8 cellular contexts compared by ENCODE assay signal in the genomic region with DNA sequence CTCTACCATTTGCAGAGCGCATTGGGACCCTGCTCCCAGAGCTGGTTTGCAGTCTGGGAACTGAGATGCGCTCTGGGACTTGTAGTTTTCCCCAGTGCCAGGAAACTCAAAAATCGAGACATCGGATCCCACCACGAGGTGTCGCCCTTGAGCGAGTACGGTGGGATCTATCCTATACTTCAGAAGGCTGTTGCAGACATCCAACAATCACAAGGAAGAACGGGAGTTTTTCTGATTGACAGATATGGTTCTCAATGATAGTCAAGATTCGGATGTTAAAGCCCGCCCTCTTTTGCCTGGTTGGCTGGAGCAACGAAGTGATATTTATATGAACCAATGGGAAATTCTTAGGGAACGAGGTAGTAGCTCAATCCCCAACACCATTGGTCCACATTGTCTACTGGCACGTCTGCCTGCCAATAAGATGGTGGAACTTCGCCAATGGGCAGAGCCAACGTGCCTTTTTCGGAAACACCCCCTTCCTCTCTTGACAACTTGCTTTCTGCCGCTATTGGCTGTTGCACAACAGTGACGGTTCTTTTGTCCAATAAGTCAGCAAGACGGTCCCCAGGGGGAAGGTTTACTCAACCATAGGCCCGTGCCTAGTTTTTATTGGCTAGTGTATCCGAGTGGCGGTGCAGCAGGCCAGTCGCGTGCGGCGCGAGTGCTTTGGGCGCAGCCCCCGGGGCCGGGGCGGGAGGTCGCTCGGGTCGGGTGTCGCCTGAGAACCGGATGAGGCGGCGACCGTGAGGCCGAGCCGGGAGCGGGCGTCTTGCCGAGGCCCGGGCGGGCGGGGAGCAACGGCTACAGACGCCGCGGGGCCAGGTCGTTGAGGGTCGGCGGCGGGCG. TPM values are rescaled to one million over a fixed set of nuclear protein-coding genes. Genes with fewer than 3 reads are reported as not detected.
A peak's percentile ranks its signal among the peaks of the same experiment; 100 is the strongest.
DNase-seq lines count a peak whose midpoint lies in the region; ATAC-seq and TF ChIP-seq lines count a peak whose summit lies in the region.

A gene (plus strand): TSS at position 724 of the 849 bp plus-strand sequence. CDS start 164 bp downstream, outside the sequence.

- H3K4me1 Mint-ChIP-seq in activated CD4-positive, alpha-beta memory T cell treated with anti-CD3 and anti-CD28 coated beads for 36 hours (ENCODE audit: low read depth), result peaks cover 30% of the 10 kb centered on the region

- H3K36me3 ChIP-seq in right lobe of liver, result no peaks in the 10 kb centered on the region

- no peaks in the 10 kb centered on the region for H3K27me3 Mint-ChIP-seq in activated CD4-positive, alpha-beta memory T cell treated with anti-CD3 and anti-CD28 coated beads for 36 hours

- POLR2A ChIA-PET in activated CD4-positive, alpha-beta memory T cell treated with anti-CD3 and anti-CD28 coated beads for 36 hours (lab: Charles Lee), result interaction anchor here (0.9 to 3.1 kb wide), 11 partner anchors 9 to 150 kb away, joined by 3 to 13 read pairs (median 4); a partner anchor contains a TSS

- peak within 1 kb of the TSS; percentile 95 for H3K4me3 Mint-ChIP-seq in activated CD4-positive, alpha-beta memory T cell treated with anti-CD3 and anti-CD28 coated beads for 36 hours

- 3% methylated on average over 15 of the region's 57 CpGs for WGBS in right lobe of liver (ENCODE audit: insufficient coverage, low coverage, low lambda C conversion rate, missing lambda C conversion rate)

- H3K4me3 ChIP-seq in dorsolateral prefrontal cortex (peak within 1 kb of the TSS; percentile 60 to 100 (median 96)), right lobe of liver (peak within 1 kb of the TSS; percentile 90 to 100 (median 99))

- H3K9me3 Mint-ChIP-seq in activated CD4-positive, alpha-beta memory T cell treated with anti-CD3 and anti-CD28 coated beads for 36 hours, result no peaks in the 10 kb centered on the region

- intact Hi-C loops in activated CD4-positive, alpha-beta memory T cell treated with anti-CD3 and anti-CD28 coated beads for 36 hours (cut with micrococcal nuclease), result loop anchor here (1.0 to 5.0 kb wide), 7 partner anchors 42 to 375 kb away; a partner anchor contains a TSS
- intact Hi-C loops in dorsolateral prefrontal cortex (cut with DNase I), result loop anchor here (1.0 to 10.0 kb wide), 7 partner anchors 35 to 147 kb away; a partner anchor contains a TSS
- intact Hi-C loops in right lobe of liver (cut with DNase I), result loop anchor here (5.0 to 10.0 kb wide), 2 partner anchors 47 to 55 kb away; no protein-coding TSS in a partner anchor

- peak; percentile 88 for ATAC-seq in GM19395 (IDR thresholded peaks at IDR 0.05; ENCODE audit: unreplicated experiment)
- ATAC-seq in HG03571 (IDR thresholded peaks at IDR 0.05; ENCODE audit: unreplicated experiment), result peak; percentile 74
- peak; percentile 88 to 95 (median 90) for ATAC-seq in right lobe of liver

- H3K27ac ChIP-seq in dorsolateral prefrontal cortex (peak within 1 kb of the TSS; percentile 37 to 97 (median 92)), right lobe of liver (peak within 1 kb of the TSS; percentile 72 to 95 (median 87))

- CTCF ChIA-PET in activated CD4-positive, alpha-beta memory T cell treated with anti-CD3 and anti-CD28 coated beads for 36 hours (lab: Charles Lee), result interaction anchor here (0.6 to 8.6 kb wide), 46 partner anchors 9 to 329 kb away, joined by 3 to 208 read pairs (median 4); a partner anchor contains a TSS

- peak; percentile 84 to 99 (median 94) for TF ChIP-seq CTCF in dorsolateral prefrontal cortex (IDR thresholded peaks at IDR 0.05 in 54 of 56, conservative IDR thresholded peaks at IDR 0.05 in 2 of 56; ENCODE audit: low read depth in 1 of 56, partially characterized antibody in 56 of 56)
- peak; percentile 86 to 92 (median 90) for TF ChIP-seq CTCF in right lobe of liver (IDR thresholded peaks at IDR 0.05)

- H3K27ac Mint-ChIP-seq in activated CD4-positive, alpha-beta memory T cell treated with anti-CD3 and anti-CD28 coated beads for 36 hours, result peak within 1 kb of the TSS; percentile 85

- peak; percentile 82 for TF ChIP-seq POLR2A in right lobe of liver (IDR thresholded peaks at IDR 0.05)

- no peaks in the 10 kb centered on the region for H3K9me3 ChIP-seq in right lobe of liver

- H3K36me3 Mint-ChIP-seq in activated CD4-positive, alpha-beta memory T cell treated with anti-CD3 and anti-CD28 coated beads for 36 hours, result peaks cover 4% of the 10 kb centered on the region

- H3K27me3 ChIP-seq in dorsolateral prefrontal cortex (no peaks in the 10 kb centered on the region), right lobe of liver (no peaks in the 10 kb centered on the region)

- H3K4me1 ChIP-seq in right lobe of liver, result peaks cover 0 to 17% (median 4%) of the 10 kb centered on the region in 4 donors

- DNase-seq in CD1c-positive myeloid dendritic cell (ENCODE audit: extremely low spot score) (peak; percentile 100), NCI-H82 (lab: John Stamatoyannopoulos, UW) (peak; percentile 100), dorsolateral prefrontal cortex (peak; percentile 97 to 100 (median 99)), right lobe of liver (peak; percentile 98 to 99 (median 99))
- peak; percentile 99 for DNase-seq in activated CD4-positive, alpha-beta memory T cell treated with anti-CD3 and anti-CD28 coated beads for 36 hours
- peak; percentile 95 to 97 for DNase-seq in stimulated activated CD4-positive, alpha-beta T cell treated with anti-CD3 and anti-CD28 coated beads, Interleukin-4, amount 100 ng/mL, for 48 hours (ENCODE audit: low read depth in 2 of 2)

RNA-seq across cellular contexts. Expression of the gene that starts here (rescaled TPM):
- 100 to 1,000 TPM; 171 to 173 TPM for total RNA-seq in activated CD4-positive, alpha-beta memory T cell treated with anti-CD3 and anti-CD28 coated beads for 36 hours
- 100 to 1,000 TPM in 115 of 120 experiments, 10 to 100 TPM in 5; 88.3 to 281 (median 146) TPM for total RNA-seq in dorsolateral prefrontal cortex
- total RNA-seq in right lobe of liver, result 10 to 100 TPM; 54.0 to 86.9 (median 68.3) TPM

Comparison
In these comparisons a context has a peak if more than half of its experiments do, and no peak if none do; other contexts are left out.
1. Peak in every context shown above with its lines: DNase-seq, ATAC-seq, H3K4me3 ChIP-seq and H3K27ac ChIP-seq.